In the genomic region with DNA sequence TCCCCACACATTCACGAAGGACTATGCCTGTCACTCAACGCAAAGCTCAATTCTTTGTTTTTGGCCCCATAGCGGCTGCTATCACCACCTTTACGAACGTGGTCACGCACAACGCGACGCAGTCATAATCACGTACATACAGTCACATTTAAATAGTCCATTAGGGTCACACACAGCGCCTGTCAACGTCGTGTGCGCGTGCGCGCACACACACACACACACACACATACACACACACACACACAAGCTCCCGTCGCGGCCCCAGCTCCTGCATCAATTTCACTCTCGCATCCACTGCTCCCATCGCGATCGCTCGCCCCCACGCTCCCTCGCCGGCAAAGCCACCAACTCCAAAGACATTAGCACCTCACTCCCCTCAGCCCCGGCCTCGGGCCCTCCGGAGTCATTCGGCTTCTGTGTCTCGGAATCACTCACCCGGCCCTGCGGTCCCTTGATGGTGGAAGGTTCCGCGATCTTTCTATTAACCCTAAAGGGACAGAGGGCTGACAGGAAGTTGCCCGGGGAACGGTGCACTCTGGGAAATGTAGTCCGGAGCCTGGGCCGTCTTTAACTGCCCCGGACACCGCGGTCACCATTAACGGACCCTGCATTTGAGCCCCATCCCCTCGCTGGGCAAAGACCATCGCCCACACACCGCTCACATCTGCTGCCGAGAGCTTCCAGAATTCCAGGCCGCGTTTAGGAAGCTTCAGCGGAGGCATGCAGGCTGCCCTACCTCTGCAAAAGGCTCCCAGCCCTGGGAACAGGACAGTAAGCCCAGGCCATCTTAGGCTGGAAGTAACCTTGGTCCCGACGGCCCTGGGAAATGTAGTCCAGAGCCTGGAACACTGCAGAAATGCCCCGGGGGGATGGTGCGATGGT, we compare ENCODE assay signal across 8 cellular contexts. TPM values are rescaled to one million over a fixed set of nuclear protein-coding genes. Genes with fewer than 3 reads are reported as not detected.
DNase-seq lines count a peak whose midpoint lies in the region; ATAC-seq and TF ChIP-seq lines count a peak whose summit lies in the region.

ZNF790 (minus strand) TSS at position 486 of the 882 bp plus-strand sequence. CDS start 12,768 bp downstream, outside the sequence.

- intact Hi-C loops in left cardiac atrium (cut with DNase I): loop anchor here in 1 of 2 donors (10.0 kb wide), 1 partner anchor 77 kb away; the partner anchor contains the start of genes ZNF568 and ZNF829
- intact Hi-C loops in posterior vena cava (cut with DNase I): no loop called here

- peaks cover 4 to 15% (median 6%) of the 10 kb centered on the region in 4 donors for H3K4me1 ChIP-seq in upper lobe of left lung

- H3K4me3 ChIP-seq in H7 (ENCODE audit: insufficient read depth, low read depth, low read length) (peak within 1 kb of the TSS; percentile 73), upper lobe of left lung (peak within 1 kb of the TSS; percentile 23 to 72 (median 58))

- TF ChIP-seq EP300 in upper lobe of left lung (IDR thresholded peaks at IDR 0.05): no peak

- H3K36me3 ChIP-seq in H7 (replicated peaks; ENCODE audit: control insufficient read depth, insufficient read depth, low read length) (peaks cover 1% of the 10 kb centered on the region; the same call in 1 of the 2 replicates), upper lobe of left lung (peaks cover 0 to 21% (median 12%) of the 10 kb centered on the region in 4 donors)

- DNase-seq in G401 (ENCODE audit: low spot score) (peak; percentile 95), H7 (peak; percentile 88), NAMALWA (ENCODE audit: low spot score) (peak; percentile 52), T follicular helper cell (ENCODE audit: low read depth) (peak; percentile 73), amniotic epithelial cell (ENCODE audit: low read depth) (peak; percentile 92), left cardiac atrium (peak; percentile 91), posterior vena cava (ENCODE audit: low spot score) (peak; percentile 96), upper lobe of left lung (peak; percentile 86 to 90)

- ATAC-seq in left cardiac atrium: peak; percentile 99 to 100
- ATAC-seq in upper lobe of left lung (ENCODE audit: low FRiP score in 2 of 2): peak; percentile 98 to 100

- peak within 1 kb of the TSS; percentile 69 to 90 (median 84) for H3K27ac ChIP-seq in upper lobe of left lung

- WGBS in upper lobe of left lung, 2 donors: 1 to 2% methylated on average over 8 to 55 of the region's 56 CpGs

- peak in 2 of 4 donors; percentile 6 to 49 for TF ChIP-seq POLR2A in upper lobe of left lung (IDR thresholded peaks at IDR 0.05)

- H3K9me3 ChIP-seq in upper lobe of left lung: peaks cover 37 to 62% (median 51%) of the 10 kb centered on the region in 4 donors

- H3K27me3 ChIP-seq in H7 (ENCODE audit: control insufficient read depth, insufficient read depth, low read length): no peaks in the 10 kb centered on the region
- no peaks in the 10 kb centered on the region for H3K27me3 ChIP-seq in upper lobe of left lung

- peak in 1 of 6 experiments; percentile 21 for TF ChIP-seq CTCF in upper lobe of left lung (IDR thresholded peaks at IDR 0.05)

- in situ Hi-C loops in G401 (cut with HindIII; ENCODE audit: low sequenced_read_pairs): no loop called here

RNA-seq across cellular contexts. Expression of gene ZNF790, which starts in this region (rescaled TPM):
- 1.1 and 2.1 TPM in 2 replicates for total RNA-seq in G401 (2014; rRNA removed; shearing (Covaris generic))
- total RNA-seq in H7 (2014; rRNA removed; shearing (Covaris generic)): 1.8 and 3.0 TPM in 2 replicates
- total RNA-seq in left cardiac atrium (1 to 10 TPM; 6.1 to 8.7 TPM), posterior vena cava (1 to 10 TPM; 7.1 to 8.4 TPM), upper lobe of left lung (1 to 10 TPM; 5.0 to 7.7 (median 5.7) TPM)

Comparison
In these comparisons a context has a peak if more than half of its experiments do, and no peak if none do; other contexts are left out.
1. Peak in every context shown above with its lines: DNase-seq, ATAC-seq, H3K4me3 ChIP-seq and H3K27ac ChIP-seq.